In the genomic region with DNA sequence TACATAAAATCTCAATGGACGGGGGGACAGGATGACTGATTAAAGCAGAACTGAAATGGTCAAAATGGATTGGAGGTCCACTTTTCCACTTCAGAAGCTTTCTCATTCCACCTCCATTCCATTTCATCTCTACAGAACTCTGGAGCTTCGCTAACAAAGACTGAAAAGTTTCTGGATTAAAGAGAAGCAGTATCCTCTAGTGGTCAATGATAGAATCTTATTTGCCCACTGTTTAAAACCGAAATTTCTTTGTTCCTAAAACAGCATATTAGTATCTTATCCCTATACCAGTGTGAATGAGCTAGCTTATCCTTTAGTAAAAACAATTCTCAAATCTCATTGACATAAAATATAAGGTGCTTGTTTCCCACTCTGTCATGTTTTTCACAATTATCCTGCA, we compare ENCODE assay signal across 9 cellular contexts.
DNase-seq lines count a peak whose midpoint lies in the region; ATAC-seq and TF ChIP-seq lines count a peak whose summit lies in the region.
"Had no signal": no experiment of that assay in that cellular context is flagged by ENCODE, and none has a peak within 500 bp of the region (broad histone marks: within the 10 kb centered on the region; RNA-seq: fewer than 3 reads in every experiment).

No MANE protein-coding gene starts in this region.

- no peak for TF ChIP-seq POLR2A in Peyer's patch (IDR thresholded peaks at IDR 0.05)

- no peaks in the 10 kb centered on the region for H3K9me3 ChIP-seq in Peyer's patch

- H3K4me3 ChIP-seq in Peyer's patch (no peak overlapping the region), fibroblast of pulmonary artery (replicated peaks; ENCODE audit: low read depth, low read length) (no peak overlapping the region)

- DNase-seq in ACHN: peak; percentile 57
- no peak for DNase-seq in Peyer's patch
- peak; percentile 27 for DNase-seq in fibroblast of pulmonary artery (ENCODE audit: low read depth)
- DNase-seq: stimulated activated CD4-positive, alpha-beta T cell treated with anti-CD3 and anti-CD28 coated beads, Interleukin-1b, Interleukin-23, amount 100 ng/mL, for 48 hours had no signal

- peak in 4 of 6 experiments; percentile 17 to 50 (median 40) for TF ChIP-seq CTCF in Peyer's patch (IDR thresholded peaks at IDR 0.05)
- peak; percentile 48 for TF ChIP-seq CTCF in fibroblast of pulmonary artery (IDR thresholded peaks at IDR 0.05; ENCODE audit: low read length, missing control alignments)

- no peak overlapping the region for H3K27ac ChIP-seq in Peyer's patch

- H3K27me3 ChIP-seq in Peyer's patch: no peaks in the 10 kb centered on the region

- in situ Hi-C loops in ACHN (cut with HindIII; ENCODE audit: low pct_ligation_motif_present, low pct_unique_long_range_greater_than_20kb, low sequenced_read_pairs): no loop called here

- no peaks in the 10 kb centered on the region for H3K36me3 ChIP-seq in Peyer's patch

- H3K4me1 ChIP-seq in Peyer's patch: no peaks in the 10 kb centered on the region

- peak; percentile 57 for ATAC-seq in GM19351 (IDR thresholded peaks at IDR 0.05; ENCODE audit: unreplicated experiment)
- ATAC-seq in HG03097 (IDR thresholded peaks at IDR 0.05; ENCODE audit: low FRiP score, unreplicated experiment): no peak
- no peak for ATAC-seq in GM21528 (IDR thresholded peaks at IDR 0.05; ENCODE audit: low FRiP score, unreplicated experiment)
- ATAC-seq in GM21786 (IDR thresholded peaks at IDR 0.05; ENCODE audit: unreplicated experiment): no peak
- no peak for ATAC-seq in GM21390 (IDR thresholded peaks at IDR 0.05; ENCODE audit: unreplicated experiment)

Comparison
In these comparisons a context has a peak if more than half of its experiments do, and no peak if none do; other contexts are left out.
1. DNase-seq: peak in ACHN (single experiment) and fibroblast of pulmonary artery (single experiment); none in Peyer's patch (0 of 3).